In genomic region chr15:96746621-96747155, GRCh38 we compare ENCODE assay signal across 27 cellular contexts.
"Had no signal": no experiment of that assay in that cellular context is flagged by ENCODE, and none has a peak within 500 bp of the region (broad histone marks: within the 10 kb centered on the region; RNA-seq: fewer than 3 reads in every experiment).

No MANE protein-coding gene starts in this region.

- H3K9me3 ChIP-seq: esophagus squamous epithelium, left ventricle myocardium inferior, pancreas, prostate gland, right atrium auricular region, suprapubic skin, tibial artery, upper lobe of right lung had no signal

- H3K27ac ChIP-seq: epithelial cell of prostate, esophagus squamous epithelium, left ventricle myocardium inferior, pancreas, prostate gland, right atrium auricular region, suprapubic skin, tibial artery, upper lobe of right lung had no signal

- H3K36me3 ChIP-seq: esophagus squamous epithelium, left ventricle myocardium inferior, pancreas, prostate gland, right atrium auricular region, suprapubic skin, tibial artery, upper lobe of right lung had no signal

- H3K4me3 ChIP-seq: esophagus squamous epithelium, left ventricle myocardium inferior, lung, pancreas, prostate gland, right atrium auricular region, suprapubic skin, tibial artery, upper lobe of right lung had no signal

- H3K4me3 Mint-ChIP-seq: activated CD8-positive, alpha-beta memory T cell treated with anti-CD3 and anti-CD28 coated beads, Interleukin-2, amount 10 ng/mL, durations not matched to agents 7 days and 5 days; activated CD8-positive, alpha-beta T cell treated with anti-CD3 and anti-CD28 coated beads, Interleukin-2, amount 10 ng/mL, durations not matched to agents 7 days and 5 days; activated naive CD4-positive, alpha-beta T cell treated with anti-CD3 and anti-CD28 coated beads, Interleukin-2, amount 50 U/mL, for 24 hours; activated naive CD8-positive, alpha-beta T cell treated with anti-CD3 and anti-CD28 coated beads, Interleukin-2, amount 50 U/mL, for 24 hours; natural killer cell; stimulated activated naive B cell treated with anti-CD40 and anti-IgM and Interleukin-4, amounts not matched to agents 10 μg/mL and 1 μg/mL and 100 μg/mL, for 72 hours; T-helper 1 cell treated with Interleukin-12 subunit alpha and Interleukin-12 subunit beta and Interleukin-4 antibody, amounts not matched to agents 30 μg/mL and 1 μg/mL, for 36 hours; WTC11 had no signal

- H3K27ac Mint-ChIP-seq: activated CD8-positive, alpha-beta memory T cell treated with anti-CD3 and anti-CD28 coated beads, Interleukin-2, amount 10 ng/mL, durations not matched to agents 7 days and 5 days; activated CD8-positive, alpha-beta T cell treated with anti-CD3 and anti-CD28 coated beads, Interleukin-2, amount 10 ng/mL, durations not matched to agents 7 days and 5 days; activated naive CD4-positive, alpha-beta T cell treated with anti-CD3 and anti-CD28 coated beads, Interleukin-2, amount 50 U/mL, for 24 hours; activated naive CD8-positive, alpha-beta T cell treated with anti-CD3 and anti-CD28 coated beads, Interleukin-2, amount 50 U/mL, for 24 hours; activated T-helper 2 cell treated with anti-CD3 and anti-CD28 coated beads, Interferon-gamma antibody, Interleukin-2, Interleukin-4, amounts not matched to agents 10 μg/mL and 5 μg/mL and 100 μg/mL, durations not matched to agents 14 hours and 24 hours and 36 hours; natural killer cell; stimulated activated naive B cell treated with anti-CD40 and anti-IgM and Interleukin-4, amounts not matched to agents 10 μg/mL and 1 μg/mL and 100 μg/mL, for 72 hours; T-helper 1 cell treated with Interleukin-12 subunit alpha and Interleukin-12 subunit beta and Interleukin-4 antibody, amounts not matched to agents 30 μg/mL and 1 μg/mL, for 36 hours; WTC11 had no signal

- H3K9me3 Mint-ChIP-seq: activated naive CD4-positive, alpha-beta T cell treated with anti-CD3 and anti-CD28 coated beads, Interleukin-2, amount 50 U/mL, for 24 hours; activated naive CD8-positive, alpha-beta T cell treated with anti-CD3 and anti-CD28 coated beads, Interleukin-2, amount 50 U/mL, for 24 hours; T-helper 1 cell treated with Interleukin-12 subunit alpha and Interleukin-12 subunit beta and Interleukin-4 antibody, amounts not matched to agents 30 μg/mL and 1 μg/mL, for 36 hours; WTC11 had no signal

- DNase-seq: activated CD8-positive, alpha-beta memory T cell treated with anti-CD3 and anti-CD28 coated beads, Interleukin-2, amount 10 ng/mL, durations not matched to agents 7 days and 5 days; activated CD8-positive, alpha-beta T cell treated with anti-CD3 and anti-CD28 coated beads, Interleukin-2, amount 10 ng/mL, durations not matched to agents 7 days and 5 days; activated naive CD8-positive, alpha-beta T cell treated with anti-CD3 and anti-CD28 coated beads, Interleukin-2, amount 50 U/mL, for 24 hours; activated T-cell treated with anti-CD3 and anti-CD28 coated beads, Interleukin-2, amount 50 U/mL, for 48 hours; amygdala; caudate nucleus; effector CD4-positive, alpha-beta T cell; esophagus squamous epithelium; foreskin melanocyte; left ventricle myocardium inferior; mesendoderm; natural killer cell; pancreas; stimulated activated CD4-positive, alpha-beta T cell treated with anti-CD3 and anti-CD28 coated beads, Interleukin-15, amount 100 ng/mL, for 24 hours; stimulated activated CD4-positive, alpha-beta T cell treated with anti-CD3 and anti-CD28 coated beads, Interleukin-2, amount 100 ng/mL, for 24 hours; stimulated activated naive B cell treated with anti-CD40 and anti-IgM and Interleukin-4, amounts not matched to agents 10 μg/mL and 1 μg/mL and 100 μg/mL, for 72 hours; tibial artery; upper lobe of right lung had no signal

- H3K4me1 ChIP-seq: esophagus squamous epithelium, left ventricle myocardium inferior, pancreas, prostate gland, right atrium auricular region, suprapubic skin, tibial artery, upper lobe of right lung had no signal

- H3K27me3 Mint-ChIP-seq: activated CD8-positive, alpha-beta memory T cell treated with anti-CD3 and anti-CD28 coated beads, Interleukin-2, amount 10 ng/mL, durations not matched to agents 7 days and 5 days; activated naive CD4-positive, alpha-beta T cell treated with anti-CD3 and anti-CD28 coated beads, Interleukin-2, amount 50 U/mL, for 24 hours; activated naive CD8-positive, alpha-beta T cell treated with anti-CD3 and anti-CD28 coated beads, Interleukin-2, amount 50 U/mL, for 24 hours; stimulated activated naive B cell treated with anti-CD40 and anti-IgM and Interleukin-4, amounts not matched to agents 10 μg/mL and 1 μg/mL and 100 μg/mL, for 72 hours had no signal

- H3K36me3 Mint-ChIP-seq: activated CD8-positive, alpha-beta memory T cell treated with anti-CD3 and anti-CD28 coated beads, Interleukin-2, amount 10 ng/mL, durations not matched to agents 7 days and 5 days; activated naive CD4-positive, alpha-beta T cell treated with anti-CD3 and anti-CD28 coated beads, Interleukin-2, amount 50 U/mL, for 24 hours; natural killer cell; stimulated activated naive B cell treated with anti-CD40 and anti-IgM and Interleukin-4, amounts not matched to agents 10 μg/mL and 1 μg/mL and 100 μg/mL, for 72 hours; WTC11 had no signal

- FAIRE-seq: pancreas had no signal

- H3K4me1 Mint-ChIP-seq: activated CD8-positive, alpha-beta memory T cell treated with anti-CD3 and anti-CD28 coated beads, Interleukin-2, amount 10 ng/mL, durations not matched to agents 7 days and 5 days; activated naive CD4-positive, alpha-beta T cell treated with anti-CD3 and anti-CD28 coated beads, Interleukin-2, amount 50 U/mL, for 24 hours; activated naive CD8-positive, alpha-beta T cell treated with anti-CD3 and anti-CD28 coated beads, Interleukin-2, amount 50 U/mL, for 24 hours; natural killer cell; stimulated activated naive B cell treated with anti-CD40 and anti-IgM and Interleukin-4, amounts not matched to agents 10 μg/mL and 1 μg/mL and 100 μg/mL, for 72 hours; WTC11 had no signal
